ENCODE assay signal across 25 cellular contexts in the genomic region with DNA sequence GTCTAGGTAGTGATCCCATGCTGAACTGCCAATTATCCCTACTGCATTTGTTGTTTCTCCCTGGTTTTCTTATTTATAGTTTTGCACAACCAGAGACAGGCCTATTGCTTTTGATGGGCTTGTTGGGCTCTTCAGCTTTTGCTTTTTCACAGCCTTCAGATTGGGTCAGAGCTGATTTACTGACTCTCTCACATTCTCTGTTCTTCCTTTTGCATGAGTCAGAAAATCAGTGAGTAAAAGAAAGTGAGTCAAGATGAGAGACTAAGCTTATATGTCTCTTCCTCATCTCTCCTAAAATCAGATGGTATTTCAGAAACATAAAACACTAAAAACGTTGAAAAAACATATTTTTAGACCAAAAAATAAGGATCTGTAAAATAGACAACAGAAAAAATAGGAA.
DNase-seq lines count a peak whose midpoint lies in the region; ATAC-seq, FAIRE-seq and TF ChIP-seq lines count a peak whose summit lies in the region.
"Had no signal": no experiment of that assay in that cellular context is flagged by ENCODE, and none has a peak within 500 bp of the region (broad histone marks: within the 10 kb centered on the region; RNA-seq: fewer than 3 reads in every experiment).

No MANE protein-coding gene starts in this region.

- intact Hi-C loops in CD14-positive monocyte (cut with micrococcal nuclease) = no loop called here

- FAIRE-seq in GM12891 (lab: Jason Lieb, UNC) = no peak
- FAIRE-seq: A549, GM12892, GM19239 had no signal

- in situ Hi-C loops in astrocyte of the spinal cord (cut with HindIII; ENCODE audit: low sequenced_read_pairs) = no loop called here

- H3K27me3 Mint-ChIP-seq in CD14-positive monocyte (ENCODE audit: low read depth in 3 of 3) = no peaks in the 10 kb centered on the region
- H3K27me3 Mint-ChIP-seq: activated naive CD8-positive, alpha-beta T cell treated with anti-CD3 and anti-CD28 coated beads, Interleukin-2, amount 50 U/mL, for 24 hours; naive thymus-derived CD8-positive, alpha-beta T cell; stimulated activated naive CD8-positive, alpha-beta T cell treated with anti-CD3 and anti-CD28 coated beads, Interleukin-15, amount 100 ng/mL, for 72 hours had no signal

- DNase-seq in AG10803 (ENCODE audit: low read depth) = peak; percentile 50
- peak; percentile 44 for DNase-seq in LHCN-M2 (ENCODE audit: low read depth)
- DNase-seq in astrocyte of the spinal cord (ENCODE audit: low read depth, low spot score) = peak; percentile 50
- DNase-seq in kidney glomerular epithelial cell (lab: John Stamatoyannopoulos, UW) = peak; percentile 58
- no peak for DNase-seq in GM12891 (ENCODE audit: insufficient read length, low spot score)
- no peak for DNase-seq in CD14-positive monocyte (ENCODE audit: low spot score)
- DNase-seq: activated CD4-positive, alpha-beta T cell treated with anti-CD3 and anti-CD28 coated beads, Interleukin-2, amount 50 U/mL, for 4 hours; activated effector memory CD4-positive, alpha-beta T cell treated with anti-CD3 and anti-CD28 coated beads, Interleukin-2, amount 50 U/mL, for 16 hours; activated naive CD8-positive, alpha-beta T cell treated with anti-CD3 and anti-CD28 coated beads, Interleukin-2, amount 50 U/mL, for 24 hours; cortex of kidney; endodermal cell; heart left ventricle; left lung; naive thymus-derived CD8-positive, alpha-beta T cell; NCI-H1436; NCI-H2107; stimulated activated naive CD8-positive, alpha-beta T cell treated with anti-CD3 and anti-CD28 coated beads, Interleukin-15, amount 100 ng/mL, for 72 hours; upper lobe of left lung had no signal

- H3K4me3 Mint-ChIP-seq in CD14-positive monocyte = no peak overlapping the region
- H3K4me3 Mint-ChIP-seq: activated naive CD8-positive, alpha-beta T cell treated with anti-CD3 and anti-CD28 coated beads, Interleukin-2, amount 50 U/mL, for 24 hours; endodermal cell; mesothelial cell of epicardium; naive thymus-derived CD8-positive, alpha-beta T cell; stimulated activated naive CD8-positive, alpha-beta T cell treated with anti-CD3 and anti-CD28 coated beads, Interleukin-15, amount 100 ng/mL, for 72 hours; WTC11 had no signal

- ATAC-seq in HG03520 (IDR thresholded peaks at IDR 0.05; ENCODE audit: unreplicated experiment) = no peak
- no peak for ATAC-seq in GM18505 (IDR thresholded peaks at IDR 0.05; ENCODE audit: unreplicated experiment)
- ATAC-seq: A549; activated naive CD8-positive, alpha-beta T cell treated with anti-CD3 and anti-CD28 coated beads, Interleukin-2, amount 50 U/mL, for 24 hours; heart left ventricle; left lung; naive thymus-derived CD8-positive, alpha-beta T cell; stimulated activated naive CD8-positive, alpha-beta T cell treated with anti-CD3 and anti-CD28 coated beads, Interleukin-15, amount 100 ng/mL, for 72 hours; WTC11 had no signal

- TF ChIP-seq CTCF in AG10803 (conservative IDR thresholded peaks at IDR 0.05; ENCODE audit: low read length) = no peak
- no peak for TF ChIP-seq CTCF in astrocyte of the spinal cord (IDR thresholded peaks at IDR 0.05; ENCODE audit: low read depth, low read length)
- no peak for TF ChIP-seq CTCF in CD14-positive monocyte (IDR thresholded peaks at IDR 0.05)

- H3K4me1 Mint-ChIP-seq in CD14-positive monocyte = no peaks in the 10 kb centered on the region
- H3K4me1 Mint-ChIP-seq: activated naive CD8-positive, alpha-beta T cell treated with anti-CD3 and anti-CD28 coated beads, Interleukin-2, amount 50 U/mL, for 24 hours; endodermal cell; naive thymus-derived CD8-positive, alpha-beta T cell; stimulated activated naive CD8-positive, alpha-beta T cell treated with anti-CD3 and anti-CD28 coated beads, Interleukin-15, amount 100 ng/mL, for 72 hours; WTC11 had no signal

- H3K4me3 ChIP-seq in AG10803 (ENCODE audit: low read length) (no peak overlapping the region), astrocyte of the spinal cord (ENCODE audit: low read depth, low read length) (no peak overlapping the region)
- H3K4me3 ChIP-seq: A549, heart left ventricle, left lung, upper lobe of left lung had no signal

- no peak for TF ChIP-seq POLR2A in GM12891 (IDR thresholded peaks at IDR 0.05; ENCODE audit: low read depth, low read length)
- TF ChIP-seq POLR2A in GM18505 (IDR thresholded peaks at IDR 0.05; ENCODE audit: borderline replicate concordance, extremely low read depth, insufficient read depth, insufficient read length) = no peak

- H3K27ac Mint-ChIP-seq in CD14-positive monocyte = peak overlapping the region in 1 of 7 donors; percentile 28
- H3K27ac Mint-ChIP-seq: activated naive CD8-positive, alpha-beta T cell treated with anti-CD3 and anti-CD28 coated beads, Interleukin-2, amount 50 U/mL, for 24 hours; endodermal cell; mesothelial cell of epicardium; naive thymus-derived CD8-positive, alpha-beta T cell; stimulated activated naive CD8-positive, alpha-beta T cell treated with anti-CD3 and anti-CD28 coated beads, Interleukin-15, amount 100 ng/mL, for 72 hours; WTC11 had no signal

- peaks cover 3 to 18% (median 5%) of the 10 kb centered on the region in 7 donors for H3K9me3 Mint-ChIP-seq in CD14-positive monocyte

- H3K36me3 Mint-ChIP-seq in CD14-positive monocyte = no peaks in the 10 kb centered on the region
- H3K36me3 Mint-ChIP-seq: naive thymus-derived CD8-positive, alpha-beta T cell had no signal

TF ChIP-seq in GM12891, 5 proteins besides CTCF, POLR2A, EP300 and RAD21:
- TF ChIP-seq POU2F2 (IDR thresholded peaks at IDR 0.05; ENCODE audit: low read depth, low read length) = no peak
- TF ChIP-seq TAF1 (IDR thresholded peaks at IDR 0.05; ENCODE audit: low read depth, low read length) = no peak
- no peak for TF ChIP-seq POLR2AphosphoS5 (IDR thresholded peaks at IDR 0.05; ENCODE audit: low read depth, low read length)
- TF ChIP-seq SPI1 (IDR thresholded peaks at IDR 0.05; ENCODE audit: low read depth, low read length) = no peak
- TF ChIP-seq PAX5 (IDR thresholded peaks at IDR 0.05; ENCODE audit: insufficient read depth, low read length, severe bottlenecking) = no peak

Comparison
In these comparisons a context has a peak if more than half of its experiments do, and no peak if none do; other contexts are left out.
1. DNase-seq: peak in AG10803 (single experiment), LHCN-M2 (single experiment), astrocyte of the spinal cord (single experiment) and kidney glomerular epithelial cell (single experiment); none in GM12891 (single experiment) and CD14-positive monocyte (single experiment).